Comparison of ENCODE assay signal across 21 cellular contexts in the genomic region with DNA sequence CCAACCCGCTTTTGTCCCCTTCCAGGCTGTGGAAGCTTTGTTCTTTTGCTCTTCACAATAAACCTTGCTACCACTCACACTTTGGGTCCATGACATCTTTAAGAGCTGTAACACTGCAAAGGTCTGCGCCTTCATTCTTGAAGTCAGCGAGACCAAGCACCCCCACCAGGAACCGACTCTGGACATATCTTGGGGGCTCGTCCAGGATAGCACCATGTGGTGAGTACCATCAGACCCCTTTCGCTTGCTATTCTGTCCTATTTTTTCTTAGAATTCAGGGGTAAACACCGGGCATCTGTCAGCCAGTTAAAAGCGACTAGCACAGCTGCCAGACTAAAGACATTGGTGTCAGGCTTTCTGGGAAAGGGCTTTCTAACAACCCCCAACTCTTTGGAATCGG.
A peak's percentile ranks its signal among the peaks of the same experiment; 100 is the strongest.
DNase-seq lines count a peak whose midpoint lies in the region; ATAC-seq and TF ChIP-seq lines count a peak whose summit lies in the region.
"Had no signal": no experiment of that assay in that cellular context is flagged by ENCODE, and none has a peak within 500 bp of the region (broad histone marks: within the 10 kb centered on the region; RNA-seq: fewer than 3 reads in every experiment).

No MANE protein-coding gene starts in this region.

- no peaks in the 10 kb centered on the region for H3K36me3 ChIP-seq in endodermal cell (ENCODE audit: control insufficient read depth, insufficient read depth, low read length)
- H3K36me3 ChIP-seq: gastrocnemius medialis, MG63 had no signal

- WGBS in endodermal cell (ENCODE audit: insufficient coverage in 1 of 2, insufficient read length in 1 of 2), 2 experiments = 96 to 97% methylated on average over 9 of the region's 9 CpGs

- no peaks in the 10 kb centered on the region for H3K36me3 Mint-ChIP-seq in activated CD8-positive, alpha-beta memory T cell treated with anti-CD3 and anti-CD28 coated beads, Interleukin-2, amount 10 ng/mL, durations not matched to agents 7 days and 5 days
- peaks cover 21% of the 10 kb centered on the region for H3K36me3 Mint-ChIP-seq in endodermal cell (ENCODE audit: low read depth)

- H3K27ac ChIP-seq in endodermal cell (ENCODE audit: low read depth, low read length) = no peak overlapping the region
- H3K27ac ChIP-seq: gastrocnemius medialis, testis had no signal

- no peak for ATAC-seq in activated CD8-positive, alpha-beta memory T cell treated with anti-CD3 and anti-CD28 coated beads, Interleukin-2, amount 10 ng/mL, durations not matched to agents 7 days and 5 days
- ATAC-seq: gastrocnemius medialis, left ventricle myocardium superior, Panc1 had no signal

- peak; percentile 55 for DNase-seq in activated CD8-positive, alpha-beta memory T cell treated with anti-CD3 and anti-CD28 coated beads, Interleukin-2, amount 50 U/mL, for 48 hours
- no peak for DNase-seq in activated CD8-positive, alpha-beta memory T cell treated with anti-CD3 and anti-CD28 coated beads, Interleukin-2, amount 10 ng/mL, durations not matched to agents 7 days and 5 days
- DNase-seq in NCI-H69 (lab: John Stamatoyannopoulos, UW) = peak; percentile 63
- DNase-seq in endodermal cell = peak; percentile 72
- peak; percentile 35 for DNase-seq in stimulated activated CD8-positive, alpha-beta memory T cell treated with anti-CD3 and anti-CD28 coated beads, Interleukin-4, amount 100 ng/mL, for 48 hours
- DNase-seq in head of caudate nucleus = no peak
- DNase-seq in activated CD4-positive, CD25-positive, alpha-beta regulatory T cell (lab: John Stamatoyannopoulos, UW) = no peak
- DNase-seq: central memory CD4-positive, alpha-beta T cell; gastrocnemius medialis; IMR-90; left ventricle myocardium superior; MG63; NCI-H2029; NCI-H526; SK-N-SH; stimulated activated CD4-positive, alpha-beta T cell treated with anti-CD3 and anti-CD28 coated beads, Interleukin-4, amount 100 ng/mL, for 24 hours; T1000; testis had no signal

- no peaks in the 10 kb centered on the region for H3K27me3 ChIP-seq in endodermal cell (ENCODE audit: control insufficient read depth, insufficient read depth, low read length, poor library complexity, severe bottlenecking)
- H3K27me3 ChIP-seq: gastrocnemius medialis, MG63, testis had no signal

- intact Hi-C loops in head of caudate nucleus (cut with DNase I) = no loop called here

- H3K9me3 Mint-ChIP-seq in activated CD8-positive, alpha-beta memory T cell treated with anti-CD3 and anti-CD28 coated beads, Interleukin-2, amount 10 ng/mL, durations not matched to agents 7 days and 5 days (ENCODE audit: low read depth) = peaks cover 12% of the 10 kb centered on the region
- H3K9me3 Mint-ChIP-seq in endodermal cell = peaks cover 50% of the 10 kb centered on the region

- no peak for TF ChIP-seq CTCF in endodermal cell (conservative IDR thresholded peaks at IDR 0.05)

- H3K4me1 Mint-ChIP-seq in activated CD8-positive, alpha-beta memory T cell treated with anti-CD3 and anti-CD28 coated beads, Interleukin-2, amount 10 ng/mL, durations not matched to agents 7 days and 5 days = no peaks in the 10 kb centered on the region
- H3K4me1 Mint-ChIP-seq in endodermal cell = peaks cover 14% of the 10 kb centered on the region
- H3K4me1 Mint-ChIP-seq: B cell had no signal

- H3K27me3 Mint-ChIP-seq in activated CD8-positive, alpha-beta memory T cell treated with anti-CD3 and anti-CD28 coated beads, Interleukin-2, amount 10 ng/mL, durations not matched to agents 7 days and 5 days = no peaks in the 10 kb centered on the region
- no peaks in the 10 kb centered on the region for H3K27me3 Mint-ChIP-seq in endodermal cell (ENCODE audit: insufficient read depth)
- H3K27me3 Mint-ChIP-seq: B cell had no signal

- no peak overlapping the region for H3K9ac ChIP-seq in endodermal cell (ENCODE audit: extremely low read depth, low read length, poor library complexity, severe bottlenecking)
- H3K9ac ChIP-seq: SK-N-SH had no signal

- CTCF ChIA-PET in activated CD8-positive, alpha-beta memory T cell treated with anti-CD3 and anti-CD28 coated beads, Interleukin-2, amount 10 ng/mL, durations not matched to agents 7 days and 5 days (lab: Charles Lee) = interaction anchor here (0.8 kb wide), 1 partner anchor 167 kb away, joined by 3 read pairs; no protein-coding TSS in a partner anchor

- H3K4me1 ChIP-seq in endodermal cell (ENCODE audit: control insufficient read depth, insufficient read depth, low read length) = peaks cover 5% of the 10 kb centered on the region
- H3K4me1 ChIP-seq: gastrocnemius medialis, testis had no signal

- H3K9me3 ChIP-seq in endodermal cell (ENCODE audit: control insufficient read depth, low read length) = peaks cover 32% of the 10 kb centered on the region
- H3K9me3 ChIP-seq: gastrocnemius medialis, MG63, SK-N-SH, testis had no signal

- H3K4me3 Mint-ChIP-seq in activated CD8-positive, alpha-beta memory T cell treated with anti-CD3 and anti-CD28 coated beads, Interleukin-2, amount 10 ng/mL, durations not matched to agents 7 days and 5 days = no peak overlapping the region
- H3K4me3 Mint-ChIP-seq in endodermal cell = no peak overlapping the region
- H3K4me3 Mint-ChIP-seq: activated T-helper 1 cell treated with anti-CD3 and anti-CD28 coated beads, Interleukin-12 subunit alpha, Interleukin-12 subunit beta, Interleukin-2, Interleukin-4 antibody, amounts not matched to agents 30 ng/mL and 10 ng/mL and 1 ng/mL, durations not matched to agents 14 hours and 24 hours and 36 hours; B cell had no signal

- peak overlapping the region; percentile 10 for H3K4me3 ChIP-seq in endodermal cell (ENCODE audit: low read length)
- H3K4me3 ChIP-seq: gastrocnemius medialis, MG63, testis had no signal

- no peak overlapping the region for H3K27ac Mint-ChIP-seq in activated CD8-positive, alpha-beta memory T cell treated with anti-CD3 and anti-CD28 coated beads, Interleukin-2, amount 10 ng/mL, durations not matched to agents 7 days and 5 days
- H3K27ac Mint-ChIP-seq in endodermal cell = no peak overlapping the region
- H3K27ac Mint-ChIP-seq: activated T-helper 1 cell treated with anti-CD3 and anti-CD28 coated beads, Interleukin-12 subunit alpha, Interleukin-12 subunit beta, Interleukin-2, Interleukin-4 antibody, amounts not matched to agents 30 ng/mL and 10 ng/mL and 1 ng/mL, durations not matched to agents 14 hours and 24 hours and 36 hours; B cell had no signal

Comparison
In these comparisons a context has a peak if more than half of its experiments do, and no peak if none do; other contexts are left out.
1. DNase-seq: peak in activated CD8-positive, alpha-beta memory T cell treated with anti-CD3 and anti-CD28 coated beads, Interleukin-2, amount 50 U/mL, for 48 hours (single experiment), NCI-H69 (single experiment), endodermal cell (single experiment) and stimulated activated CD8-positive, alpha-beta memory T cell treated with anti-CD3 and anti-CD28 coated beads, Interleukin-4, amount 100 ng/mL, for 48 hours (single experiment); none in activated CD8-positive, alpha-beta memory T cell treated with anti-CD3 and anti-CD28 coated beads, Interleukin-2, amount 10 ng/mL, durations not matched to agents 7 days and 5 days (single experiment), head of caudate nucleus (0 of 42) and activated CD4-positive, CD25-positive, alpha-beta regulatory T cell (0 of 4).